Comparison of ENCODE assay signal across 1 cellular context in genomic region chr16:28977703-28978641, GRCh38.
A peak's percentile ranks its signal among the peaks of the same experiment; 100 is the strongest.
TF ChIP-seq lines count a peak whose summit lies in the region.

No MANE protein-coding gene starts in this region.

TF ChIP-seq in HEK293, 187 proteins besides CTCF, POLR2A, EP300 and RAD21 (continued from another document):
- TF ChIP-seq ZNF362 (tag by site-specific recombination; IDR thresholded peaks at IDR 0.05) = no peak
- no peak for TF ChIP-seq SCRT2 (tag by site-specific recombination; IDR thresholded peaks at IDR 0.05)
- no peak for TF ChIP-seq HOXD13 (CRISPR knock-in tag; IDR thresholded peaks at IDR 0.05; ENCODE audit: borderline replicate concordance)
- TF ChIP-seq ZNF76 (tag by site-specific recombination; IDR thresholded peaks at IDR 0.05; ENCODE audit: borderline replicate concordance, low read depth) = 0 out of 2 replicates have a peak, but pooled peaks have one; percentile 21
- no peak for TF ChIP-seq ZNF416 (tag by site-specific recombination; IDR thresholded peaks at IDR 0.05)
- peak; percentile 58; the same call in 1 of the 2 replicates for TF ChIP-seq ZEB2 (tag by site-specific recombination; IDR thresholded peaks at IDR 0.05)
- no peak for TF ChIP-seq ZNF26 (tag by site-specific recombination; IDR thresholded peaks at IDR 0.05)
- no peak for TF ChIP-seq MZF1 (tag by site-specific recombination; IDR thresholded peaks at IDR 0.05; ENCODE audit: borderline replicate concordance)
- TF ChIP-seq ZNF350 (tag by site-specific recombination; IDR thresholded peaks at IDR 0.05) = no peak
- TF ChIP-seq ZBTB11 (tag by site-specific recombination; conservative IDR thresholded peaks at IDR 0.05; ENCODE audit: low read depth) = no peak
- no peak for TF ChIP-seq OVOL3 (tag by site-specific recombination; IDR thresholded peaks at IDR 0.05)
- no peak for TF ChIP-seq ZNF140 (tag by site-specific recombination; IDR thresholded peaks at IDR 0.05)
- no peak for TF ChIP-seq KLF10 (tag by site-specific recombination; IDR thresholded peaks at IDR 0.05)
- TF ChIP-seq ZNF175 (tag by site-specific recombination; IDR thresholded peaks at IDR 0.05) = no peak
- TF ChIP-seq KLF8 (tag by site-specific recombination; IDR thresholded peaks at IDR 0.05) = no peak
- TF ChIP-seq ZNF112 (tag by site-specific recombination; IDR thresholded peaks at IDR 0.05) = no peak
- no peak for TF ChIP-seq ZNF558 (tag by site-specific recombination; IDR thresholded peaks at IDR 0.05)
- TF ChIP-seq ZNF654 (tag by site-specific recombination; IDR thresholded peaks at IDR 0.05; ENCODE audit: low read depth) = peak; percentile 31; the same call in 1 of the 2 replicates
- TF ChIP-seq ZNF660 (tag by site-specific recombination; IDR thresholded peaks at IDR 0.05) = no peak
